ENCODE assay signal across 8 cellular contexts in genomic region chr9:1051286-1052118, GRCh38. TPM values are rescaled to one million over a fixed set of nuclear protein-coding genes. Genes with fewer than 3 reads are reported as not detected.
DNase-seq lines count a peak whose midpoint lies in the region; ATAC-seq and TF ChIP-seq lines count a peak whose summit lies in the region.

No MANE protein-coding gene starts in this region.

- no peaks in the 10 kb centered on the region for H3K9me2 ChIP-seq in PC-9 (ENCODE audit: insufficient read depth)

- no TSS peak for BruUV-seq in PC-9 (replicated peaks; lab: Mats Ljungman, UMichigan)

- peaks cover 77 to 85% of the 10 kb centered on the region in 2 donors for H3K27me3 Mint-ChIP-seq in effector memory CD8-positive, alpha-beta T cell
- H3K27me3 Mint-ChIP-seq in natural killer cell (ENCODE audit: low read depth in 2 of 2): peaks cover 72 to 76% of the 10 kb centered on the region in 2 donors

- H3K36me3 Mint-ChIP-seq in effector memory CD8-positive, alpha-beta T cell (ENCODE audit: insufficient read depth): peaks cover 3% of the 10 kb centered on the region
- H3K36me3 Mint-ChIP-seq in natural killer cell: peaks cover 10% of the 10 kb centered on the region

- TF ChIP-seq CTCF in natural killer cell (IDR thresholded peaks at IDR 0.05): no peak
- TF ChIP-seq CTCF in PC-9 (conservative IDR thresholded peaks at IDR 0.05): no peak

- peak overlapping the region; percentile 21 to 56 for H3K4me3 Mint-ChIP-seq in effector memory CD8-positive, alpha-beta T cell
- H3K4me3 Mint-ChIP-seq in natural killer cell: peak overlapping the region; percentile 91

- peak; percentile 39 for ATAC-seq in effector memory CD8-positive, alpha-beta T cell (replicated peaks)
- peak in 1 of 3 donors; percentile 31 for ATAC-seq in natural killer cell

- intact Hi-C loops in natural killer cell (cut with micrococcal nuclease) (no loop called here), PC-9 (cut with micrococcal nuclease; ENCODE audit: unreplicated experiment) (no loop called here)

- H3K79me2 ChIP-seq in PC-9 (ENCODE audit: low read depth): no peaks in the 10 kb centered on the region

- peaks cover 24 to 30% of the 10 kb centered on the region in 2 donors for H3K4me1 Mint-ChIP-seq in effector memory CD8-positive, alpha-beta T cell (ENCODE audit: low read depth in 2 of 2)
- H3K4me1 Mint-ChIP-seq in natural killer cell: peaks cover 42 to 44% of the 10 kb centered on the region in 2 donors

- no peaks in the 10 kb centered on the region for H3K36me3 ChIP-seq in PC-9 (ENCODE audit: low read depth)

- no peaks in the 10 kb centered on the region for H4K20me1 ChIP-seq in PC-9 (ENCODE audit: insufficient read depth)

- H3K4me2 ChIP-seq in PC-9: no peak overlapping the region

- DNase-seq in NCI-H526 (lab: John Stamatoyannopoulos, UW) (peak; percentile 22 to 76), NCI-H526 treated with DMSO at 0.1 percent for 48 hours (lab: John Stamatoyannopoulos, UW) (no peak), NCI-H2029 treated with DMSO at 0.1 percent for 48 hours (lab: John Stamatoyannopoulos, UW) (peak; percentile 3), natural killer cell (no peak), PC-9 (no peak), amniotic stem cell (lab: John Stamatoyannopoulos, UW) (no peak)
- no peak for DNase-seq in effector memory CD8-positive, alpha-beta T cell
- no peak for DNase-seq in activated CD4-positive, CD25-positive, alpha-beta regulatory T cell treated with anti-CD3 and anti-CD28 coated beads, Interleukin-2, amount 50 U/mL, for 72 hours

- POLR2A ChIA-PET in PC-9 (lab: Charles Lee; ENCODE audit: unreplicated experiment): no interaction called here

- H3K9me3 Mint-ChIP-seq in effector memory CD8-positive, alpha-beta T cell: no peaks in the 10 kb centered on the region
- H3K9me3 Mint-ChIP-seq in natural killer cell: no peaks in the 10 kb centered on the region

- CTCF ChIA-PET in PC-9 (lab: Charles Lee): no interaction called here

- H3K27ac ChIP-seq in PC-9: no peak overlapping the region

- H3K9me3 ChIP-seq in PC-9 (ENCODE audit: insufficient read depth, low read depth): no peaks in the 10 kb centered on the region

- H3K4me1 ChIP-seq in PC-9 (replicated peaks; ENCODE audit: insufficient read depth): no peaks in the 10 kb centered on the region

- no peaks in the 10 kb centered on the region for H3K27me3 ChIP-seq in PC-9 (ENCODE audit: insufficient read depth, low read depth)

- H3K27ac Mint-ChIP-seq in effector memory CD8-positive, alpha-beta T cell: no peak overlapping the region
- H3K27ac Mint-ChIP-seq in natural killer cell: no peak overlapping the region

- H3K4me3 ChIP-seq in PC-9: no peak overlapping the region

- no peaks in the 10 kb centered on the region for H3F3A ChIP-seq in PC-9 (ENCODE audit: insufficient read depth, low read depth)

- no peak overlapping the region for H2AFZ ChIP-seq in PC-9

RNA-seq across cellular contexts. Expression of gene DMRT2, which starts 1.3 kb away (rescaled TPM):
- total RNA-seq in natural killer cell: not detected
- not detected in 2 replicates for total RNA-seq in PC-9 (2021)

Comparison
In these comparisons a context has a peak if more than half of its experiments do, and no peak if none do; other contexts are left out.
1. DNase-seq: peak in NCI-H526 (2 of 2) and NCI-H2029 treated with DMSO at 0.1 percent for 48 hours (single experiment); none in NCI-H526 treated with DMSO at 0.1 percent for 48 hours (single experiment), effector memory CD8-positive, alpha-beta T cell (0 of 3), natural killer cell (single experiment), PC-9 (0 of 2), activated CD4-positive, CD25-positive, alpha-beta regulatory T cell treated with anti-CD3 and anti-CD28 coated beads, Interleukin-2, amount 50 U/mL, for 72 hours (single experiment) and amniotic stem cell (single experiment).